29 cellular contexts compared by ENCODE assay signal in genomic region chr3:19104459-19104858, GRCh38. TPM values are rescaled to one million over a fixed set of nuclear protein-coding genes. Genes with fewer than 3 reads are reported as not detected.
"Had no signal": no experiment of that assay in that cellular context is flagged by ENCODE, and none has a peak within 500 bp of the region (broad histone marks: within the 10 kb centered on the region; RNA-seq: fewer than 3 reads in every experiment).

No MANE protein-coding gene starts in this region.

- ATAC-seq: natural killer cell; psoas muscle; right cardiac atrium; sciatic nerve; stimulated activated effector memory CD8-positive, alpha-beta T cell treated with anti-CD3 and anti-CD28 coated beads, Interleukin-12 subunit alpha, Interleukin-12 subunit beta, amount 100 ng/mL, for 72 hours; stimulated activated naive B cell treated with anti-CD40 and anti-IgM and Interleukin-4, amounts not matched to agents 10 μg/mL and 1 μg/mL and 100 μg/mL, for 72 hours had no signal

- H3K79me2 ChIP-seq: parathyroid adenoma had no signal

- H3K9me3 ChIP-seq: ovary, psoas muscle, stomach, thoracic aorta, thyroid gland, tibial nerve, upper lobe of left lung, vagina had no signal

- H2AFZ ChIP-seq: neural progenitor cell, parathyroid adenoma had no signal

- H3K4me3 Mint-ChIP-seq: natural killer cell; stimulated activated naive B cell treated with anti-CD40 and anti-IgM and Interleukin-4, amounts not matched to agents 10 μg/mL and 1 μg/mL and 100 μg/mL, for 72 hours had no signal

- H3K9ac ChIP-seq: neural progenitor cell, parathyroid adenoma had no signal

- H3K4me2 ChIP-seq: neural progenitor cell had no signal

- H3K36me3 Mint-ChIP-seq: natural killer cell; neural progenitor cell; stimulated activated effector memory CD8-positive, alpha-beta T cell treated with anti-CD3 and anti-CD28 coated beads, Interleukin-12 subunit alpha, Interleukin-12 subunit beta, amount 100 ng/mL, for 72 hours; stimulated activated naive B cell treated with anti-CD40 and anti-IgM and Interleukin-4, amounts not matched to agents 10 μg/mL and 1 μg/mL and 100 μg/mL, for 72 hours had no signal

- H3K4me1 ChIP-seq: neural progenitor cell, parathyroid adenoma, psoas muscle, stomach, thyroid gland, tibial nerve, upper lobe of left lung, vagina had no signal

- H3K27ac ChIP-seq: neural progenitor cell, ovary, parathyroid adenoma, psoas muscle, skin epidermis, stomach, thoracic aorta, thyroid gland, tibial nerve, upper lobe of left lung, vagina had no signal

- H3K27ac Mint-ChIP-seq: natural killer cell; neural progenitor cell; progenitor cell of endocrine pancreas; stimulated activated effector memory CD8-positive, alpha-beta T cell treated with anti-CD3 and anti-CD28 coated beads, Interleukin-12 subunit alpha, Interleukin-12 subunit beta, amount 100 ng/mL, for 72 hours; stimulated activated naive B cell treated with anti-CD40 and anti-IgM and Interleukin-4, amounts not matched to agents 10 μg/mL and 1 μg/mL and 100 μg/mL, for 72 hours had no signal

- DNase-seq: natural killer cell; occipital lobe; ovary; posterior cingulate gyrus; psoas muscle; right cardiac atrium; stimulated activated CD4-positive, alpha-beta T cell treated with anti-CD3 and anti-CD28 coated beads, Interleukin-15, amount 100 ng/mL, for 24 hours; stimulated activated CD4-positive, alpha-beta T cell treated with anti-CD3 and anti-CD28 coated beads, Interleukin-2, amount 100 ng/mL, for 24 hours; stimulated activated CD4-positive, alpha-beta T cell treated with anti-CD3 and anti-CD28 coated beads, Interleukin-2, amount 100 ng/mL, for 48 hours; stimulated activated CD4-positive, alpha-beta T cell treated with anti-CD3 and anti-CD28 coated beads, Interleukin-4, amount 100 ng/mL, for 24 hours; stimulated activated naive B cell treated with anti-CD40 and anti-IgM and Interleukin-4, amounts not matched to agents 10 μg/mL and 1 μg/mL and 100 μg/mL, for 72 hours; stimulated activated naive CD4-positive, alpha-beta T cell treated with Interleukin-2 at 50 U/mL for 16 hours; stomach; thyroid gland; trophoblast cell; upper lobe of left lung had no signal

- FAIRE-seq: urothelium cell line had no signal

- H3K36me3 ChIP-seq: neural progenitor cell, ovary, stomach, thoracic aorta, thyroid gland, tibial nerve, upper lobe of left lung, vagina had no signal

- H3K27me3 Mint-ChIP-seq: progenitor cell of endocrine pancreas; stimulated activated naive CD8-positive, alpha-beta T cell treated with anti-CD3 and anti-CD28 coated beads, Interleukin-15, Interleukin-2, amounts not matched to agents 100 ng/mL and 50 ng/mL, for 24 hours had no signal

- H3K9me3 Mint-ChIP-seq: stimulated activated effector memory CD8-positive, alpha-beta T cell treated with anti-CD3 and anti-CD28 coated beads, Interleukin-12 subunit alpha, Interleukin-12 subunit beta, amount 100 ng/mL, for 72 hours; stimulated activated naive CD8-positive, alpha-beta T cell treated with anti-CD3 and anti-CD28 coated beads, Interleukin-15, Interleukin-2, amounts not matched to agents 100 ng/mL and 50 ng/mL, for 24 hours had no signal

- H3K4me3 ChIP-seq: neural progenitor cell, ovary, psoas muscle, skin epidermis, stomach, thoracic aorta, thyroid gland, tibial nerve, upper lobe of left lung, vagina had no signal

- H3K27me3 ChIP-seq: neural progenitor cell, ovary, stomach, thyroid gland, tibial nerve, upper lobe of left lung, vagina had no signal

- H3K4me1 Mint-ChIP-seq: natural killer cell; stimulated activated effector memory CD8-positive, alpha-beta T cell treated with anti-CD3 and anti-CD28 coated beads, Interleukin-12 subunit alpha, Interleukin-12 subunit beta, amount 100 ng/mL, for 72 hours; stimulated activated naive B cell treated with anti-CD40 and anti-IgM and Interleukin-4, amounts not matched to agents 10 μg/mL and 1 μg/mL and 100 μg/mL, for 72 hours had no signal

RNA-seq across cellular contexts. Expression of gene KCNH8, which starts 43.9 kb away (rescaled TPM):
- total RNA-seq: osteoblast, subcutaneous adipose tissue had no signal
- polyA plus RNA-seq: psoas muscle had no signal
